Comparison of ENCODE assay signal across 13 cellular contexts in the genomic region with DNA sequence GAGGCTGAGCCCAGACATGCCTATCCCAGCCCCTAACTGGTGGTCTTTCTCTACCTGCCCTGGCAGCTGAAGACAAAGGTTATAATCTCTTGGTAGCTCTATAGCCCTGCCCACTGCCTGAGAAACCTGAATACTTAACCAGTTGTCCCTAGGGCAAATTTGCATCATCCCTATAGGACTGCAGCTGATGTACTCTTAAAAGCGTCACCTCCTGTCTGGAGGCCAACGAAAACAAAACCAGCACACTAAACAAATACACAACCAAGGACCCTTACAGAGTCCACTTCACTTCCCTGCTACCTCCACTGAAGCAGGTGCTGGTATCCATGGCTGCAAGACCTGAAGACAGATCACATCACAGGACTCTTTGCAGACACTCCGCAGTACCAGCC.
DNase-seq lines count a peak whose midpoint lies in the region; ATAC-seq and TF ChIP-seq lines count a peak whose summit lies in the region.
"Had no signal": no experiment of that assay in that cellular context is flagged by ENCODE, and none has a peak within 500 bp of the region (broad histone marks: within the 10 kb centered on the region; RNA-seq: fewer than 3 reads in every experiment).

No MANE protein-coding gene starts in this region.

- no peak overlapping the region for H3K4me3 ChIP-seq in skeletal muscle cell (ENCODE audit: low read depth, low read length)
- H3K4me3 ChIP-seq: tibial artery had no signal

- H3K4me1 Mint-ChIP-seq in osteocyte (ENCODE audit: unreplicated experiment), result peaks cover 3% of the 10 kb centered on the region
- H3K4me1 Mint-ChIP-seq: activated naive CD8-positive, alpha-beta T cell treated with anti-CD3 and anti-CD28 coated beads, Interleukin-2, amount 50 U/mL, for 24 hours had no signal

- DNase-seq in NCI-H2171 treated with DMSO at 0.1 percent for 48 hours (lab: John Stamatoyannopoulos, UW) (peak; percentile 13), NCI-H2171 (lab: John Stamatoyannopoulos, UW) (no peak), NCI-H510A (lab: John Stamatoyannopoulos, UW) (peak; percentile 73), cerebellar cortex (ENCODE audit: low spot score) (peak; percentile 59), skeletal muscle cell (ENCODE audit: low read depth) (peak; percentile 49), osteocyte (ENCODE audit: extremely low spot score, unreplicated experiment) (no peak), NCI-H446 (lab: John Stamatoyannopoulos, UW) (no peak)
- DNase-seq: activated naive CD8-positive, alpha-beta T cell treated with anti-CD3 and anti-CD28 coated beads, Interleukin-2, amount 50 U/mL, for 24 hours; activated T-cell treated with anti-CD3 and anti-CD28 coated beads for 4 hours; CD8-positive, alpha-beta T cell; tibial artery had no signal

- no peak overlapping the region for H3K27ac Mint-ChIP-seq in osteocyte (ENCODE audit: unreplicated experiment)
- H3K27ac Mint-ChIP-seq: activated naive CD8-positive, alpha-beta T cell treated with anti-CD3 and anti-CD28 coated beads, Interleukin-2, amount 50 U/mL, for 24 hours; CD8-positive, alpha-beta T cell; mesothelial cell of epicardium had no signal

- no peak for TF ChIP-seq CTCF in osteocyte (IDR thresholded peaks at IDR 0.05)

- peaks cover 7% of the 10 kb centered on the region for H3K9me3 Mint-ChIP-seq in osteocyte (ENCODE audit: unreplicated experiment)
- H3K9me3 Mint-ChIP-seq: CD8-positive, alpha-beta T cell had no signal

- no peak for ATAC-seq in HG02885 (IDR thresholded peaks at IDR 0.05; ENCODE audit: poor library complexity, unreplicated experiment)
- ATAC-seq: activated naive CD8-positive, alpha-beta T cell treated with anti-CD3 and anti-CD28 coated beads, Interleukin-2, amount 50 U/mL, for 24 hours; CD8-positive, alpha-beta T cell had no signal

- H3K4me3 Mint-ChIP-seq in osteocyte (ENCODE audit: unreplicated experiment), result no peak overlapping the region
- H3K4me3 Mint-ChIP-seq: activated naive CD8-positive, alpha-beta T cell treated with anti-CD3 and anti-CD28 coated beads, Interleukin-2, amount 50 U/mL, for 24 hours; CD8-positive, alpha-beta T cell; mesothelial cell of epicardium had no signal

- H3K27me3 Mint-ChIP-seq in osteocyte (ENCODE audit: unreplicated experiment), result peaks cover 11% of the 10 kb centered on the region

- H3K36me3 Mint-ChIP-seq in osteocyte (ENCODE audit: unreplicated experiment), result peaks cover 2% of the 10 kb centered on the region
- H3K36me3 Mint-ChIP-seq: CD8-positive, alpha-beta T cell had no signal

Comparison
In these comparisons a context has a peak if more than half of its experiments do, and no peak if none do; other contexts are left out.
1. DNase-seq: peak in NCI-H2171 treated with DMSO at 0.1 percent for 48 hours (single experiment), NCI-H510A (single experiment), cerebellar cortex (single experiment) and skeletal muscle cell (single experiment); none in NCI-H2171 (single experiment), osteocyte (single experiment) and NCI-H446 (0 of 2).